9 cellular contexts compared by ENCODE assay signal in the genomic region with DNA sequence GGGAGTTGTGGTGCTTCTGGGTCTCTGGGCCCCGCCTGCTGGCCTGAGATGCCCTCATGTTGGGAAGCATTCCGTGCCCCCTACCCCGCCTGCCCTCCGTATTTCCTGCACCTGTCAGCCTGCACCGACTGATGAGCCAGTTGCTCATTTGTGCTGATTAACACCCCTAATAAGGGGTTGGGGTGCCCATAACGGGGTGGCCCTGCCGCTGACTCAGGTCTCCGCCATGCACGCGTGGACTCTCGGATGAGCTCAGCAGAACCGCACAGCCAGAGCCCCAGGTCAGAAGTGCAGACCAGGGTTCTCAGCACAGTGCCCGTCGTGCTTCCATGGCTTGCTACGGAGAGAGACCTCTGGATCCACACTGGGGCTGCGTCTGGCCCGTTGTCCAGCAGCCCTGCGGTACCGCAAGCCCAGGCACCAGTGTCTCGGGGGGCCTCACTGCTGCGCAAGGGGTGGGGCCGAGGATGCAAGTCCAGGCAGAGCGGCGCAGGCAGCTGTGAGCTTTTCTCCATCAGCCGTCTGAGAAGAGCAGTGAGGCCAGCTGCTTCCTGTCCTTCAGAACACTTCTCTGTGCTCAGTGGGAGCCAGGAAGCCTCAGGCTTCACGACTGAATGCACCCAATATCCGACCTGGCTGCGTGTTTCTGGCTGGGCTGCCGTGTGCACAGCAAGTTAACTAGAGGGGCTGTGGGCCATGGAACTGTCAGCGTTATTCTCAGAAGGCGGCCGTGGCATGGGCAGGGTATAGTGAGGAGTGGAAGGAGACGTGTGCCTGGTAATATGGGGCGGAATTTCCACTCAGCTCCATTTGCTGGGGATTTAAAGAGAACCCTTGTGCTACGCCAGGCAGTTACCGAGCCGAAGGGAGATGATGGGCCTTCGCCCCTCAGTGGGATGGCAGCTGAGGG. TPM values are rescaled to one million over a fixed set of nuclear protein-coding genes. Genes with fewer than 3 reads are reported as not detected.
DNase-seq lines count a peak whose midpoint lies in the region; ATAC-seq, FAIRE-seq and TF ChIP-seq lines count a peak whose summit lies in the region.
"Had no signal": no experiment of that assay in that cellular context is flagged by ENCODE, and none has a peak within 500 bp of the region (broad histone marks: within the 10 kb centered on the region; RNA-seq: fewer than 3 reads in every experiment).

No MANE protein-coding gene starts in this region.

- H3K36me3 ChIP-seq in kidney (ENCODE audit: control insufficient read depth in 1 of 2, insufficient read depth in 2 of 2, low read length in 2 of 2), result peaks cover 16 to 23% of the 10 kb centered on the region in 2 donors

- POLR2A ChIA-PET in CD4-positive, alpha-beta T cell (lab: Charles Lee), result no interaction called here

- CTCF ChIA-PET in CD4-positive, alpha-beta T cell (lab: Charles Lee), result no interaction called here

- no peak overlapping the region for H3K4me3 Mint-ChIP-seq in CD4-positive, alpha-beta T cell

- no peaks in the 10 kb centered on the region for H3K9me3 ChIP-seq in kidney (ENCODE audit: control insufficient read depth in 1 of 2, low read length in 2 of 2)
- H3K9me3 ChIP-seq in CD4-positive, alpha-beta T cell (ENCODE audit: control insufficient read depth, low read length), result no peaks in the 10 kb centered on the region

- no peak overlapping the region for H3K9ac ChIP-seq in kidney (ENCODE audit: low read length in 2 of 2)

- FAIRE-seq in kidney (lab: Jason Lieb, UNC), result no peak

- TF ChIP-seq CTCF in kidney (IDR thresholded peaks at IDR 0.05; ENCODE audit: borderline replicate concordance, extremely low read depth, insufficient read depth), result no peak
- TF ChIP-seq CTCF in CD4-positive, alpha-beta T cell (IDR thresholded peaks at IDR 0.05), result no peak

- H3K27ac ChIP-seq in kidney (ENCODE audit: low read depth in 2 of 2, low read length in 2 of 2), result no peak overlapping the region
- H3K27ac ChIP-seq in CD4-positive, alpha-beta T cell (ENCODE audit: low read depth, low read length), result no peak overlapping the region

- H3K27ac Mint-ChIP-seq in CD4-positive, alpha-beta T cell, result no peak overlapping the region

- no peak overlapping the region for H3K4me3 ChIP-seq in kidney (ENCODE audit: low read length in 2 of 2)

- intact Hi-C loops in kidney (cut with DNase I), result no loop called here
- intact Hi-C loops in CD4-positive, alpha-beta T cell (cut with DNase I, micrococcal nuclease), result no loop called here

- ATAC-seq in GM18498 (IDR thresholded peaks at IDR 0.05; ENCODE audit: unreplicated experiment) (peak; percentile 59), GM21737 (IDR thresholded peaks at IDR 0.05; ENCODE audit: unreplicated experiment) (peak; percentile 66), GM18520 (IDR thresholded peaks at IDR 0.05; ENCODE audit: unreplicated experiment) (no peak), HG03196 (IDR thresholded peaks at IDR 0.05; ENCODE audit: unreplicated experiment) (no peak)
- ATAC-seq in CD4-positive, alpha-beta T cell (ENCODE audit: poor library complexity), result no peak

- H3K9me3 Mint-ChIP-seq in CD4-positive, alpha-beta T cell, result no peaks in the 10 kb centered on the region

- H3K27me3 Mint-ChIP-seq in CD4-positive, alpha-beta T cell, result no peaks in the 10 kb centered on the region

- H3K4me1 Mint-ChIP-seq in CD4-positive, alpha-beta T cell (ENCODE audit: low read depth), result no peaks in the 10 kb centered on the region

- H3K4me1 ChIP-seq in kidney (ENCODE audit: control insufficient read depth in 1 of 2, insufficient read depth in 1 of 2, low read depth in 1 of 2, low read length in 2 of 2), result no peaks in the 10 kb centered on the region

- peak; percentile 70 to 95 for DNase-seq in NCI-H2081 (lab: John Stamatoyannopoulos, UW)
- DNase-seq in kidney, result peak; percentile 66
- DNase-seq in CD4-positive, alpha-beta T cell, result no peak
- no peak for DNase-seq in SKM-1 treated with dmso at 0.1 percent for 144 hours (lab: John Stamatoyannopoulos, UW; ENCODE audit: unreplicated experiment)

- H3K27me3 ChIP-seq in CD4-positive, alpha-beta T cell (ENCODE audit: control insufficient read depth, insufficient read depth, low read length), result no peaks in the 10 kb centered on the region

- H3K36me3 Mint-ChIP-seq in CD4-positive, alpha-beta T cell (ENCODE audit: low read depth), result peaks cover 46% of the 10 kb centered on the region

RNA-seq across cellular contexts. Expression of gene MTG2, which starts 18.6 kb away (rescaled TPM):
- total RNA-seq in kidney, result 36.1 TPM
- 45.2 TPM for polyA plus RNA-seq in kidney (ENCODE audit: insufficient read depth, low read depth, low replicate concordance)
- 1 to 10 TPM; 9.5 to 9.9 TPM for total RNA-seq in CD4-positive, alpha-beta T cell

RNA-seq across cellular contexts. Expression of gene HRH3, which starts 18.6 kb away (rescaled TPM):
- not detected for total RNA-seq in kidney
- not detected for polyA plus RNA-seq in kidney (ENCODE audit: insufficient read depth, low read depth, low replicate concordance)
- total RNA-seq in CD4-positive, alpha-beta T cell, result not detected
- total RNA-seq: T-helper 1 cell treated with Interleukin-12 subunit alpha and Interleukin-12 subunit beta and Interleukin-4 antibody, amounts not matched to agents 30 ng/mL and 1 ng/mL, for 36 hours had no signal

RNA-seq across cellular contexts. Expression of gene OSBPL2, which starts 36.9 kb away (rescaled TPM):
- 57.1 TPM for total RNA-seq in kidney
- polyA plus RNA-seq in kidney (ENCODE audit: insufficient read depth, low read depth, low replicate concordance), result 20.4 TPM
- 10 to 100 TPM; 52.8 to 54.4 TPM for total RNA-seq in CD4-positive, alpha-beta T cell

RNA-seq across cellular contexts. Expression of gene SS18L1, which starts 57.9 kb away (rescaled TPM):
- total RNA-seq in kidney, result 12.0 TPM
- polyA plus RNA-seq in kidney (ENCODE audit: insufficient read depth, low read depth, low replicate concordance), result 6.5 TPM
- total RNA-seq in CD4-positive, alpha-beta T cell, result 10 to 100 TPM; 12.8 to 13.4 TPM

RNA-seq across cellular contexts. Expression of gene PSMA7, which starts 58.2 kb away (rescaled TPM):
- total RNA-seq in kidney, result 190 TPM
- polyA plus RNA-seq in kidney (ENCODE audit: insufficient read depth, low read depth, low replicate concordance), result 315 TPM
- total RNA-seq in CD4-positive, alpha-beta T cell, result 100 to 1,000 TPM; 150 to 158 TPM

Comparison
In these comparisons a context has a peak if more than half of its experiments do, and no peak if none do; other contexts are left out.
1. ATAC-seq: peak in GM18498 (single experiment) and GM21737 (single experiment); none in GM18520 (single experiment), CD4-positive, alpha-beta T cell (single experiment) and HG03196 (single experiment).
2. DNase-seq: peak in NCI-H2081 (2 of 2) and kidney (single experiment); none in CD4-positive, alpha-beta T cell (0 of 10) and SKM-1 treated with dmso at 0.1 percent for 144 hours (single experiment).